Comparison of ENCODE assay signal across 1 cellular context in genomic region chr17:43671075-43671692, GRCh38.
TF ChIP-seq lines count a peak whose summit lies in the region.

No MANE protein-coding gene starts in this region.

TF ChIP-seq in GM12878, 131 proteins besides CTCF, POLR2A, EP300 and RAD21 (continued from another document):
- TF ChIP-seq, protein P1, sequence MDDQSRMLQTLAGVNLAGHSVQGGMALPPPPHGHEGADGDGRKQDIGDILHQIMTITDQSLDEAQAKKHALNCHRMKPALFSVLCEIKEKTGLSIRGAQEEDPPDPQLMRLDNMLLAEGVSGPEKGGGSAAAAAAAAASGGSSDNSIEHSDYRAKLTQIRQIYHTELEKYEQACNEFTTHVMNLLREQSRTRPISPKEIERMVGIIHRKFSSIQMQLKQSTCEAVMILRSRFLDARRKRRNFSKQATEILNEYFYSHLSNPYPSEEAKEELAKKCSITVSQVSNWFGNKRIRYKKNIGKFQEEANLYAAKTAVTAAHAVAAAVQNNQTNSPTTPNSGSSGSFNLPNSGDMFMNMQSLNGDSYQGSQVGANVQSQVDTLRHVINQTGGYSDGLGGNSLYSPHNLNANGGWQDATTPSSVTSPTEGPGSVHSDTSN (IDR thresholded peaks at IDR 0.05; ENCODE audit: insufficient replicate concordance, low read depth, low read length), result peak; percentile 74
- TF ChIP-seq IKZF1 (conservative IDR thresholded peaks at IDR 0.05) (0 out of 2 replicates have a peak, but pooled peaks have one; percentile 14), DPF2 (IDR thresholded peaks at IDR 0.05) (0 out of 2 replicates have a peak, but pooled peaks have one; percentile 13), IKZF2 (IDR thresholded peaks at IDR 0.05) (peak in 1 of 2 experiments; percentile 30; a peak in 1 of 4 replicates), PKNOX1 (IDR thresholded peaks at IDR 0.05) (peak; percentile 88), MEF2B (IDR thresholded peaks at IDR 0.05; ENCODE audit: partially characterized antibody, poor library complexity, severe bottlenecking) (peak; percentile 71), ZNF24 (IDR thresholded peaks at IDR 0.05) (no peak)
- TF ChIP-seq, protein P2, sequence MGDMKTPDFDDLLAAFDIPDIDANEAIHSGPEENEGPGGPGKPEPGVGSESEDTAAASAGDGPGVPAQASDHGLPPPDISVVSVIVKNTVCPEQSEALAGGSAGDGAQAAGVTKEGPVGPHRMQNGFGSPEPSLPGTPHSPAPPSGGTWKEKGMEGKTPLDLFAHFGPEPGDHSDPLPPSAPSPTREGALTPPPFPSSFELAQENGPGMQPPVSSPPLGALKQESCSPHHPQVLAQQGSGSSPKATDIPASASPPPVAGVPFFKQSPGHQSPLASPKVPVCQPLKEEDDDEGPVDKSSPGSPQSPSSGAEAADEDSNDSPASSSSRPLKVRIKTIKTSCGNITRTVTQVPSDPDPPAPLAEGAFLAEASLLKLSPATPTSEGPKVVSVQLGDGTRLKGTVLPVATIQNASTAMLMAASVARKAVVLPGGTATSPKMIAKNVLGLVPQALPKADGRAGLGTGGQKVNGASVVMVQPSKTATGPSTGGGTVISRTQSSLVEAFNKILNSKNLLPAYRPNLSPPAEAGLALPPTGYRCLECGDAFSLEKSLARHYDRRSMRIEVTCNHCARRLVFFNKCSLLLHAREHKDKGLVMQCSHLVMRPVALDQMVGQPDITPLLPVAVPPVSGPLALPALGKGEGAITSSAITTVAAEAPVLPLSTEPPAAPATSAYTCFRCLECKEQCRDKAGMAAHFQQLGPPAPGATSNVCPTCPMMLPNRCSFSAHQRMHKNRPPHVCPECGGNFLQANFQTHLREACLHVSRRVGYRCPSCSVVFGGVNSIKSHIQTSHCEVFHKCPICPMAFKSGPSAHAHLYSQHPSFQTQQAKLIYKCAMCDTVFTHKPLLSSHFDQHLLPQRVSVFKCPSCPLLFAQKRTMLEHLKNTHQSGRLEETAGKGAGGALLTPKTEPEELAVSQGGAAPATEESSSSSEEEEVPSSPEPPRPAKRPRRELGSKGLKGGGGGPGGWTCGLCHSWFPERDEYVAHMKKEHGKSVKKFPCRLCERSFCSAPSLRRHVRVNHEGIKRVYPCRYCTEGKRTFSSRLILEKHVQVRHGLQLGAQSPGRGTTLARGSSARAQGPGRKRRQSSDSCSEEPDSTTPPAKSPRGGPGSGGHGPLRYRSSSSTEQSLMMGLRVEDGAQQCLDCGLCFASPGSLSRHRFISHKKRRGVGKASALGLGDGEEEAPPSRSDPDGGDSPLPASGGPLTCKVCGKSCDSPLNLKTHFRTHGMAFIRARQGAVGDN (IDR thresholded peaks at IDR 0.05), result no peak
- TF ChIP-seq, protein P3, sequence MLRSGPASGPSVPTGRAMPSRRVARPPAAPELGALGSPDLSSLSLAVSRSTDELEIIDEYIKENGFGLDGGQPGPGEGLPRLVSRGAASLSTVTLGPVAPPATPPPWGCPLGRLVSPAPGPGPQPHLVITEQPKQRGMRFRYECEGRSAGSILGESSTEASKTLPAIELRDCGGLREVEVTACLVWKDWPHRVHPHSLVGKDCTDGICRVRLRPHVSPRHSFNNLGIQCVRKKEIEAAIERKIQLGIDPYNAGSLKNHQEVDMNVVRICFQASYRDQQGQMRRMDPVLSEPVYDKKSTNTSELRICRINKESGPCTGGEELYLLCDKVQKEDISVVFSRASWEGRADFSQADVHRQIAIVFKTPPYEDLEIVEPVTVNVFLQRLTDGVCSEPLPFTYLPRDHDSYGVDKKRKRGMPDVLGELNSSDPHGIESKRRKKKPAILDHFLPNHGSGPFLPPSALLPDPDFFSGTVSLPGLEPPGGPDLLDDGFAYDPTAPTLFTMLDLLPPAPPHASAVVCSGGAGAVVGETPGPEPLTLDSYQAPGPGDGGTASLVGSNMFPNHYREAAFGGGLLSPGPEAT (IDR thresholded peaks at IDR 0.05; ENCODE audit: low read depth), result no peak
